In the genomic region with DNA sequence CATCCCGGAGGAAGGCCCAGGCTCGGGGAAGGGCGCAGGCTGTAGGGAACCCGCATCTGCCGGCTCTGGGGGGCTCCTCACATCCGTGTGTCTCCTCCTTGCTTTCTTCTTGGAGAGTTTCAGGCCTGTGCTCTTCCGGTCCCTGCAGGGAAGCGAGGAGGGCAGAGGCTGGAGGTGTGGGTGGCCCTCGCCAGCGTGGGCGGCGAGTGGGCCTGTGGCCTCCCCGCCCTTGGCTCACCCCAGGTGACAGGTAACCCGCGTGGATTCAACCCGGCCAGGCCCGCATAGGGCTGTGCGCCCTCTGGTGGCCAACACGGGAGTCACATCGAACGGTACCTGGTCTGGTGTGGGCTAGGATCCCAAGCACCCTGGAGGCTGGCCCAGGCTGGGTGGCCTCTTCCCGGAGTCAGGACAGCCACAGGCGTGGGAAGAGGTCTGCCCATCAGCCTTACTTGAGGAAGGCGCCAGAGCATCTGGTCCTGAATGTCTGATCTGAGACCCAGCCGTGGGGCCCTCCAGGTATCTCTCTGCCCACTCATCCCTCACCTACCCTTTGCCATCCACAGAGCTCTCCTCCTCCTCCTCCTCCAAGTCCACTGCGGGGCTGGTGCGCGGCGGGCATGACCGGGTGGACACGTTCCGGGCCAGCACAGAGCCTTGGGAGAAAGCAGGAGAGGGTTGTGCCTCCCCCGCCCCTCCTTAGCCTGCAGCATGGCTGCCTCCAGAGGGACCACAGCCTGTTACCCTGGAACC, we compare ENCODE assay signal across 8 cellular contexts. TPM values are rescaled to one million over a fixed set of nuclear protein-coding genes. Genes with fewer than 3 reads are reported as not detected.
DNase-seq lines count a peak whose midpoint lies in the region; ATAC-seq and TF ChIP-seq lines count a peak whose summit lies in the region.

No MANE protein-coding gene starts in this region.

- ATAC-seq in GM21619 (IDR thresholded peaks at IDR 0.05; ENCODE audit: unreplicated experiment) (peak; percentile 65), GM19463 (IDR thresholded peaks at IDR 0.05; ENCODE audit: unreplicated experiment) (no peak)
- ATAC-seq in activated T-cell treated with anti-CD3 and anti-CD28 coated beads, Interleukin-2, amount 50 U/mL, for 4 hours, result peak; percentile 90

- H3K4me3 Mint-ChIP-seq in CD14-positive monocyte, result no peak overlapping the region
- H3K4me3 Mint-ChIP-seq in activated T-cell treated with anti-CD3 and anti-CD28 coated beads, Interleukin-2, amount 50 U/mL, for 4 hours, result no peak overlapping the region

- DNase-seq in CD14-positive monocyte (ENCODE audit: low spot score), result no peak
- DNase-seq in OCI-M1 (lab: John Stamatoyannopoulos, UW), result peak; percentile 64
- peak; percentile 84 for DNase-seq in activated T-cell treated with anti-CD3 and anti-CD28 coated beads, Interleukin-2, amount 50 U/mL, for 4 hours
- peak; percentile 36 for DNase-seq in fibroblast of pulmonary artery (ENCODE audit: low read depth)
- DNase-seq in osteoblast (ENCODE audit: insufficient read length, low spot score, missing footprints), result peak; percentile 99
- DNase-seq in vagina (ENCODE audit: extremely low spot score in 2 of 2), result no peak

- no peaks in the 10 kb centered on the region for H3K79me2 ChIP-seq in osteoblast (ENCODE audit: insufficient read depth, low read length)

- H3K27ac ChIP-seq in osteoblast (ENCODE audit: low read depth, low read length), result no peak overlapping the region
- no peak overlapping the region for H3K27ac ChIP-seq in vagina

- H3K36me3 ChIP-seq in osteoblast (ENCODE audit: insufficient read depth, low read length) (peaks cover 5% of the 10 kb centered on the region), vagina (peaks cover 0 to 10% of the 10 kb centered on the region in 2 donors)

- H3K4me1 ChIP-seq in osteoblast (ENCODE audit: insufficient read depth, low read length) (no peaks in the 10 kb centered on the region), vagina (no peaks in the 10 kb centered on the region)

- no peak overlapping the region for H3K4me2 ChIP-seq in osteoblast (ENCODE audit: insufficient read depth, low read length)

- peak; percentile 97 for TF ChIP-seq CTCF in CD14-positive monocyte (IDR thresholded peaks at IDR 0.05)
- peak; percentile 89 for TF ChIP-seq CTCF in fibroblast of pulmonary artery (IDR thresholded peaks at IDR 0.05; ENCODE audit: low read length, missing control alignments)
- peak; percentile 82 for TF ChIP-seq CTCF in osteoblast (IDR thresholded peaks at IDR 0.05; ENCODE audit: extremely low read depth, low read depth, low read length)
- peak; percentile 51 to 68 (median 52) for TF ChIP-seq CTCF in vagina (IDR thresholded peaks at IDR 0.05)

- no peaks in the 10 kb centered on the region for H3K27me3 ChIP-seq in osteoblast (ENCODE audit: insufficient read depth, low read length)
- no peaks in the 10 kb centered on the region for H3K27me3 ChIP-seq in vagina

- H3K4me3 ChIP-seq in fibroblast of pulmonary artery (replicated peaks; ENCODE audit: low read depth, low read length) (no peak overlapping the region), osteoblast (ENCODE audit: insufficient read depth, low read length) (no peak overlapping the region), vagina (no peak overlapping the region)

- no peak for TF ChIP-seq POLR2A in vagina (IDR thresholded peaks at IDR 0.05)

- intact Hi-C loops in CD14-positive monocyte (cut with micrococcal nuclease), result loop anchor here in 1 of 2 donors (5.0 kb wide), 1 partner anchor 228 kb away; no protein-coding TSS in a partner anchor
- intact Hi-C loops in vagina (cut with DNase I), result no loop called here

- peaks cover 3% of the 10 kb centered on the region for H4K20me1 ChIP-seq in osteoblast (ENCODE audit: insufficient read depth, low read length)

- peaks cover 0 to 3% (median 0%) of the 10 kb centered on the region in 7 donors for H3K9me3 Mint-ChIP-seq in CD14-positive monocyte
- H3K9me3 Mint-ChIP-seq in activated T-cell treated with anti-CD3 and anti-CD28 coated beads, Interleukin-2, amount 50 U/mL, for 4 hours, result no peaks in the 10 kb centered on the region

- no peaks in the 10 kb centered on the region for H3K4me1 Mint-ChIP-seq in CD14-positive monocyte
- H3K4me1 Mint-ChIP-seq in activated T-cell treated with anti-CD3 and anti-CD28 coated beads, Interleukin-2, amount 50 U/mL, for 4 hours (ENCODE audit: low read depth), result no peaks in the 10 kb centered on the region

- H3K27ac Mint-ChIP-seq in CD14-positive monocyte, result peak overlapping the region in 1 of 7 donors; percentile 68

- H3K9me3 ChIP-seq in osteoblast (ENCODE audit: low read depth, low read length) (no peaks in the 10 kb centered on the region), vagina (no peaks in the 10 kb centered on the region)

- H3K36me3 Mint-ChIP-seq in CD14-positive monocyte, result no peaks in the 10 kb centered on the region
- H3K36me3 Mint-ChIP-seq in activated T-cell treated with anti-CD3 and anti-CD28 coated beads, Interleukin-2, amount 50 U/mL, for 4 hours (ENCODE audit: insufficient read depth), result no peaks in the 10 kb centered on the region

- no peak overlapping the region for H2AFZ ChIP-seq in osteoblast (ENCODE audit: low read length)

- H3K27me3 Mint-ChIP-seq in CD14-positive monocyte (ENCODE audit: low read depth in 3 of 3), result peaks cover 6 to 9% (median 6%) of the 10 kb centered on the region in 3 donors
- H3K27me3 Mint-ChIP-seq in activated T-cell treated with anti-CD3 and anti-CD28 coated beads, Interleukin-2, amount 50 U/mL, for 4 hours (ENCODE audit: low read depth), result no peaks in the 10 kb centered on the region

RNA-seq across cellular contexts. Expression of a gene that starts 9.6 kb away (rescaled TPM):
- polyA plus RNA-seq in CD14-positive monocyte, result under 1 TPM; 0.33 to 0.48 TPM
- 100 to 1,000 TPM; 137 to 149 (median 145) TPM for total RNA-seq in activated T-cell treated with anti-CD3 and anti-CD28 coated beads, Interleukin-2, amount 50 U/mL, for 4 hours
- total RNA-seq in osteoblast, result 3.3 and 5.0 TPM in 2 replicates
- total RNA-seq in vagina, result 32.7 TPM

RNA-seq across cellular contexts. Expression of a gene that starts 15.9 kb away (rescaled TPM):
- not detected for polyA plus RNA-seq in CD14-positive monocyte
- total RNA-seq in activated T-cell treated with anti-CD3 and anti-CD28 coated beads, Interleukin-2, amount 50 U/mL, for 4 hours, result 1 to 10 TPM; 1.2 to 2.1 (median 1.4) TPM
- total RNA-seq in osteoblast (11.2 and 13.3 TPM in 2 replicates), vagina (17.2 TPM)

RNA-seq across cellular contexts. Expression of a gene that starts 51.0 kb away (rescaled TPM):
- polyA plus RNA-seq in CD14-positive monocyte, result not detected
- under 1 TPM; 0.42 to 0.76 (median 0.60) TPM for total RNA-seq in activated T-cell treated with anti-CD3 and anti-CD28 coated beads, Interleukin-2, amount 50 U/mL, for 4 hours
- total RNA-seq in osteoblast, result not detected in 2 replicates
- 77.1 TPM for total RNA-seq in vagina

RNA-seq across cellular contexts. Expression of a gene that starts 55.8 kb away (rescaled TPM):
- not detected for polyA plus RNA-seq in CD14-positive monocyte
- total RNA-seq in activated T-cell treated with anti-CD3 and anti-CD28 coated beads, Interleukin-2, amount 50 U/mL, for 4 hours, result not detected
- total RNA-seq in osteoblast (not detected in 2 replicates), vagina (44.7 TPM)

Comparison
In these comparisons a context has a peak if more than half of its experiments do, and no peak if none do; other contexts are left out.
1. DNase-seq: peak in OCI-M1 (single experiment), activated T-cell treated with anti-CD3 and anti-CD28 coated beads, Interleukin-2, amount 50 U/mL, for 4 hours (single experiment), fibroblast of pulmonary artery (single experiment) and osteoblast (single experiment); none in CD14-positive monocyte (single experiment) and vagina (0 of 2).
2. RNA of a gene that starts 51.0 kb away (total RNA-seq): 77.1 TPM in vagina (single experiment); 0.42 to 0.76 TPM in activated T-cell treated with anti-CD3 and anti-CD28 coated beads, Interleukin-2, amount 50 U/mL, for 4 hours and not detected in osteoblast; every median in the first group is over 10 times any median in the second.
3. Peak in every context shown above with its lines, with median percentiles within 50 percentile points of each other: CTCF ChIP-seq.